In the genomic region with DNA sequence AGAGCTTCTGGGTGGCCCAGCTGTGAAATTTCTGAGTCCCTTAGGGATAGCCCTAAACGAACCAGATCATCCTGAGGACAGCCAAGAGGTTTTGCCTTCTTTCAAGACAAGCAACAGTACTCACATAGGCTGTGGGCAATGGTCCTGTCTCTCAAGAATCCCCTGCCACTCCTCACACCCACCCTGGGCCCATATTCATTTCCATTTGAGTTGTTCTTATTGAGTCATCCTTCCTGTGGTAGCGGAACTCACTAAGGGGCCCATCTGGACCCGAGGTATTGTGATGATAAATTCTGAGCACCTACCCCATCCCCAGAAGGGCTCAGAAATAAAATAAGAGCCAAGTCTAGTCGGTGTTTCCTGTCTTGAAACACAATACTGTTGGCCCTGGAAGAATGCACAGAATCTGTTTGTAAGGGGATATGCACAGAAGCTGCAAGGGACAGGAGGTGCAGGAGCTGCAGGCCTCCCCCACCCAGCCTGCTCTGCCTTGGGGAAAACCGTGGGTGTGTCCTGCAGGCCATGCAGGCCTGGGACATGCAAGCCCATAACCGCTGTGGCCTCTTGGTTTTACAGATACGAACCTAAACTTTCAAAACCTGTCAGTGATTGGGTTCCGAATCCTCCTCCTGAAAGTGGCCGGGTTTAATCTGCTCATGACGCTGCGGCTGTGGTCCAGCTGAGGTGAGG, we compare ENCODE assay signal across 8 cellular contexts. TPM values are rescaled to one million over a fixed set of nuclear protein-coding genes. Genes with fewer than 3 reads are reported as not detected.
A peak's percentile ranks its signal among the peaks of the same experiment; 100 is the strongest.
DNase-seq lines count a peak whose midpoint lies in the region; ATAC-seq and TF ChIP-seq lines count a peak whose summit lies in the region.

No MANE protein-coding gene starts in this region.

- peak overlapping the region in 2 of 3 donors; percentile 27 to 40 for H3K9ac ChIP-seq in skeletal muscle tissue (ENCODE audit: low read depth in 1 of 3, low read length in 3 of 3)

- H4K20me1 ChIP-seq in GM23338 (replicated peaks; ENCODE audit: insufficient read depth) = no peaks in the 10 kb centered on the region

- H3K4me3 ChIP-seq in GM08714 (ENCODE audit: low read length) (peak overlapping the region; percentile 5; the same call in 1 of the 2 replicates), GM23338 (no peak overlapping the region), skeletal muscle tissue (ENCODE audit: low read length in 3 of 3) (no peak overlapping the region), gastroesophageal sphincter (no peak overlapping the region)

- H3K36me3 ChIP-seq in GM23338 (ENCODE audit: insufficient read depth) (no peaks in the 10 kb centered on the region), skeletal muscle tissue (ENCODE audit: control insufficient read depth in 3 of 3, insufficient read depth in 3 of 3, low read length in 3 of 3) (no peaks in the 10 kb centered on the region), gastroesophageal sphincter (no peaks in the 10 kb centered on the region)

- no peaks in the 10 kb centered on the region for H3K27me3 ChIP-seq in GM23338 (ENCODE audit: insufficient read depth)
- H3K27me3 ChIP-seq in skeletal muscle tissue (ENCODE audit: control insufficient read depth in 3 of 3, insufficient read depth in 3 of 3, low read length in 3 of 3) = no peaks in the 10 kb centered on the region
- H3K27me3 ChIP-seq in gastroesophageal sphincter = no peaks in the 10 kb centered on the region

- no peaks in the 10 kb centered on the region for H3K79me2 ChIP-seq in GM23338 (replicated peaks; ENCODE audit: insufficient read depth)

- H3F3A ChIP-seq in GM23338 (replicated peaks; ENCODE audit: low read depth) = peaks cover 18% of the 10 kb centered on the region

- H3K27me3 Mint-ChIP-seq in GM23338 (ENCODE audit: insufficient read depth, low read depth, poor library complexity) (peaks cover 10% of the 10 kb centered on the region), mesothelial cell of epicardium (ENCODE audit: low read depth) (peaks cover 70% of the 10 kb centered on the region)

- TF ChIP-seq EP300 in gastroesophageal sphincter (IDR thresholded peaks at IDR 0.05) = no peak

- H3K9me3 Mint-ChIP-seq in GM23338 = no peaks in the 10 kb centered on the region; the same call in 2 of the 3 replicates
- no peaks in the 10 kb centered on the region for H3K9me3 Mint-ChIP-seq in mesothelial cell of epicardium

- H3K4me3 Mint-ChIP-seq in GM23338 = no peak overlapping the region; the same call in 2 of the 3 replicates
- no peak overlapping the region for H3K4me3 Mint-ChIP-seq in mesothelial cell of epicardium

- no peaks in the 10 kb centered on the region; the same call in 2 of the 3 replicates for H3K36me3 Mint-ChIP-seq in GM23338 (ENCODE audit: low read depth)
- H3K36me3 Mint-ChIP-seq in mesothelial cell of epicardium = no peaks in the 10 kb centered on the region

- H3K27ac Mint-ChIP-seq in GM23338 (peak overlapping the region; percentile 88), mesothelial cell of epicardium (no peak overlapping the region)

- peak; percentile 19 for ATAC-seq in GM23338
- ATAC-seq in gastroesophageal sphincter = no peak

- TF ChIP-seq CTCF in GM23338 (conservative IDR thresholded peaks at IDR 0.05; ENCODE audit: low read depth in 2 of 2) (no peak), gastroesophageal sphincter (IDR thresholded peaks at IDR 0.05) (no peak), mesothelial cell of epicardium (IDR thresholded peaks at IDR 0.05; ENCODE audit: unreplicated experiment) (no peak)

- WGBS in gastroesophageal sphincter (ENCODE audit: low coverage in 1 of 2), 2 donors = 47 to 54% methylated on average over 6 to 7 of the region's 11 CpGs

- H3K4me1 ChIP-seq in GM23338 (ENCODE audit: insufficient read depth) (peaks cover 60% of the 10 kb centered on the region), skeletal muscle tissue (ENCODE audit: control insufficient read depth in 3 of 3, insufficient read depth in 3 of 3, low read length in 3 of 3) (peaks cover 29 to 33% (median 32%) of the 10 kb centered on the region in 3 donors), gastroesophageal sphincter (peaks cover 0 to 16% (median 9%) of the 10 kb centered on the region in 3 donors)

- peak; percentile 58 for DNase-seq in GM23338 (ENCODE audit: low spot score)
- DNase-seq in NCI-H2171 (lab: John Stamatoyannopoulos, UW) = peak; percentile 56
- peak; percentile 68 for DNase-seq in activated naive CD4-positive, alpha-beta T cell treated with anti-CD3 and anti-CD28 coated beads, Interleukin-2, amount 50 U/mL, for 16 hours
- DNase-seq in posterior cingulate gyrus = no peak
- DNase-seq in mesothelial cell of epicardium (ENCODE audit: low spot score in 2 of 2, unreplicated experiment in 2 of 2) = no peak

- no peak for TF ChIP-seq POLR2A in gastroesophageal sphincter (IDR thresholded peaks at IDR 0.05)

- peak overlapping the region; percentile 1; the same call in 1 of the 2 replicates for H3K4me2 ChIP-seq in GM23338

- 0 out of 2 replicates have a peak overlapping the region, but pooled peaks have one; percentile 49 for H2AFZ ChIP-seq in GM23338

- H3K27ac ChIP-seq in GM23338 (ENCODE audit: low read depth) (peak overlapping the region; percentile 92), skeletal muscle tissue (ENCODE audit: low read depth, low read length) (peak overlapping the region; percentile 32), gastroesophageal sphincter (no peak overlapping the region)

- H3K9me3 ChIP-seq in skeletal muscle tissue (ENCODE audit: control insufficient read depth in 3 of 3, low read length in 3 of 3) = no peaks in the 10 kb centered on the region
- H3K9me3 ChIP-seq in gastroesophageal sphincter = no peaks in the 10 kb centered on the region

- H3K9me2 ChIP-seq in GM23338 (ENCODE audit: insufficient read depth) = peaks cover 4% of the 10 kb centered on the region; the same call in 1 of the 2 replicates

- H3K4me1 Mint-ChIP-seq in GM23338 = peaks cover 63% of the 10 kb centered on the region
- peaks cover 20% of the 10 kb centered on the region for H3K4me1 Mint-ChIP-seq in mesothelial cell of epicardium

- intact Hi-C loops in posterior cingulate gyrus (cut with DNase I) = loop anchor here (10.0 kb wide), 1 partner anchor 165 kb away; no protein-coding TSS in a partner anchor

TF ChIP-seq in GM23338, 12 proteins besides CTCF, POLR2A, EP300 and RAD21:
- TF ChIP-seq NANOG (IDR thresholded peaks at IDR 0.05; ENCODE audit: borderline replicate concordance) = no peak

RNA-seq across cellular contexts. Expression of a gene that starts 38.9 kb away (rescaled TPM):
- 180 and 213 TPM in 2 replicates for total RNA-seq in GM23338 (2014; rRNA removed; shearing (Covaris generic))
- polyA plus RNA-seq in GM23338 (2016; fragmentation: Nextera tagmentation; extraction: Ambion mirVana) = 236 and 252 TPM in 2 replicates
- total RNA-seq in skeletal muscle tissue (244 TPM), gastroesophageal sphincter (100 to 1,000 TPM; 123 to 228 (median 171) TPM), mesothelial cell of epicardium (140 to 141 TPM (median 141 TPM) in 3 replicates)

RNA-seq across cellular contexts. Expression of a gene that starts 48.0 kb away (rescaled TPM):
- 38.8 and 40.0 TPM in 2 replicates for total RNA-seq in GM23338 (2014; rRNA removed; shearing (Covaris generic))
- 39.1 and 40.6 TPM in 2 replicates for polyA plus RNA-seq in GM23338 (2016; fragmentation: Nextera tagmentation; extraction: Ambion mirVana)
- 3.7 TPM for total RNA-seq in skeletal muscle tissue
- 10 to 100 TPM; 23.8 to 42.0 (median 31.0) TPM for total RNA-seq in gastroesophageal sphincter
- total RNA-seq in mesothelial cell of epicardium = 28.2 to 29.3 TPM (median 28.4 TPM) in 3 replicates

Comparison
In these comparisons a context has a peak if more than half of its experiments do, and no peak if none do; other contexts are left out.
1. DNase-seq: peak in GM23338 (single experiment), NCI-H2171 (single experiment) and activated naive CD4-positive, alpha-beta T cell treated with anti-CD3 and anti-CD28 coated beads, Interleukin-2, amount 50 U/mL, for 16 hours (single experiment); none in posterior cingulate gyrus (0 of 10) and mesothelial cell of epicardium (0 of 2).
2. H3K27ac ChIP-seq: peak in GM23338 (single experiment) and skeletal muscle tissue (single experiment); none in gastroesophageal sphincter (0 of 4).